Comparison of ENCODE assay signal across 24 cellular contexts in genomic region chr2:212170382-212170781, GRCh38.
"Had no signal": no experiment of that assay in that cellular context is flagged by ENCODE, and none has a peak within 500 bp of the region (broad histone marks: within the 10 kb centered on the region; RNA-seq: fewer than 3 reads in every experiment).

No MANE protein-coding gene starts in this region.

- H3K4me1 ChIP-seq: colonic mucosa, esophagus muscularis mucosa, esophagus squamous epithelium, foreskin keratinocyte, gastrocnemius medialis, gastroesophageal sphincter, heart left ventricle, heart right ventricle had no signal

- H3K36me3 ChIP-seq: colonic mucosa, esophagus muscularis mucosa, esophagus squamous epithelium, gastrocnemius medialis, gastroesophageal sphincter, heart left ventricle, heart right ventricle had no signal

- ATAC-seq: effector memory CD8-positive, alpha-beta T cell; esophagus mucosa; foreskin keratinocyte; gastrocnemius medialis; gastroesophageal sphincter; heart left ventricle; heart right ventricle had no signal

- H3K27ac ChIP-seq: colonic mucosa, coronary artery, dorsolateral prefrontal cortex, epithelial cell of prostate, esophagus muscularis mucosa, esophagus squamous epithelium, foreskin keratinocyte, gastrocnemius medialis, gastroesophageal sphincter, heart left ventricle, heart right ventricle had no signal

- DNase-seq: colonic mucosa; cortex of kidney; dermis blood vessel endothelial cell; dorsolateral prefrontal cortex; effector CD4-positive, alpha-beta T cell; effector CD8-positive, alpha-beta T cell; effector memory CD4-positive, alpha-beta T cell; effector memory CD8-positive, alpha-beta T cell; endodermal cell; erythroblast; esophagus squamous epithelium; foreskin fibroblast; foreskin keratinocyte; foreskin melanocyte; gastrocnemius medialis; glutamatergic neuron; head of caudate nucleus; heart left ventricle; heart right ventricle had no signal

- H3K9me3 ChIP-seq: colonic mucosa, esophagus muscularis mucosa, gastrocnemius medialis, gastroesophageal sphincter had no signal

- H3K27me3 ChIP-seq: colonic mucosa, dorsolateral prefrontal cortex, esophagus muscularis mucosa, esophagus squamous epithelium, foreskin keratinocyte, gastrocnemius medialis, gastroesophageal sphincter, heart left ventricle, heart right ventricle had no signal

- H3K4me3 ChIP-seq: colonic mucosa, coronary artery, dorsolateral prefrontal cortex, esophagus muscularis mucosa, esophagus squamous epithelium, gastrocnemius medialis, gastroesophageal sphincter, heart left ventricle, heart right ventricle had no signal
